Comparison of ENCODE assay signal across 8 cellular contexts in genomic region chr20:46406986-46407670, GRCh38. TPM values are rescaled to one million over a fixed set of nuclear protein-coding genes. Genes with fewer than 3 reads are reported as not detected.
DNase-seq lines count a peak whose midpoint lies in the region; ATAC-seq and FAIRE-seq lines count a peak whose summit lies in the region.

No MANE protein-coding gene starts in this region.

- ATAC-seq in HG02885 (IDR thresholded peaks at IDR 0.05; ENCODE audit: poor library complexity, unreplicated experiment): peak; percentile 50

- FAIRE-seq in GM18507 (lab: Jason Lieb, UNC): no peak

- peak; percentile 18 for DNase-seq in GM18507 (ENCODE audit: extremely low spot score, insufficient read length, low read depth)
- DNase-seq in NCI-H2029 treated with DMSO at 0.1 percent for 48 hours (lab: John Stamatoyannopoulos, UW): peak; percentile 42
- DNase-seq in activated CD4-positive, alpha-beta T cell treated with anti-CD3 and anti-CD28 coated beads for 48 hours: peak; percentile 94
- DNase-seq in dermis blood vessel endothelial cell: peak; percentile 22
- peak; percentile 33 for DNase-seq in middle frontal gyrus (ENCODE audit: extremely low spot score, low spot score)
- peak; percentile 57 to 75 for DNase-seq in stimulated activated CD8-positive, alpha-beta memory T cell treated with anti-CD3 and anti-CD28 coated beads, Interleukin-2, amount 100 ng/mL, for 1 hour (ENCODE audit: low read depth in 2 of 2)
- no peak for DNase-seq in midbrain (lab: John Stamatoyannopoulos, UW)

RNA-seq across cellular contexts. Expression of gene ELMO2, which starts 0.7 kb away (rescaled TPM):
- total RNA-seq in dermis blood vessel endothelial cell: 34.7 and 35.7 TPM in 2 replicates
